Comparison of ENCODE assay signal across 10 cellular contexts in the genomic region with DNA sequence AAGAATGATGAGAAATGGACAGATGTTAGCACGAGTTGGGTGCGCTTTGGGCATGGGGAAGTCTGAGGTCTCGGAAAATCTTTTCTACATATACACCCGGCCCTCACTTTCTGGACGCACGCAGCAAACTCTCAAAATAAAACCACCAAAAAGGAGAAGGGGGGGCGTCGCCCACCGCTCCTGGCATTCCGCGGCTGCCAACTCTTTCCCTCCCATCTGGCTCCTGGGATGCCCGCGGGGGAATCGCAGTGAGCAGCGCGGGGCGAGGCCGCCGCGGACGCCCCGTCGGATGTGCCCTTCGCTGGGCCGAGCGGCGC. TPM values are rescaled to one million over a fixed set of nuclear protein-coding genes. Genes with fewer than 3 reads are reported as not detected.
DNase-seq lines count a peak whose midpoint lies in the region; ATAC-seq lines count a peak whose summit lies in the region.
"Had no signal": no experiment of that assay in that cellular context is flagged by ENCODE, and none has a peak within 500 bp of the region (broad histone marks: within the 10 kb centered on the region; RNA-seq: fewer than 3 reads in every experiment).

No MANE protein-coding gene starts in this region.

- H3K27ac ChIP-seq in HUES6 (ENCODE audit: low read depth, low read length) (no peak overlapping the region), adipose tissue (ENCODE audit: low read depth, low read length) (peak overlapping the region; percentile 74)

- DNase-seq in stimulated activated effector memory CD8-positive, alpha-beta T cell treated with anti-CD3 and anti-CD28 coated beads, Interleukin-12 subunit alpha, Interleukin-12 subunit beta, amount 100 ng/mL, for 72 hours (ENCODE audit: low spot score in 2 of 2), result no peak
- DNase-seq in NCI-H1930 (lab: John Stamatoyannopoulos, UW), result no peak
- DNase-seq in activated effector memory CD4-positive, alpha-beta T cell treated with anti-CD3 and anti-CD28 coated beads, Interleukin-2, amount 50 U/mL, for 16 hours, result no peak
- DNase-seq in activated CD4-positive, alpha-beta T cell treated with anti-CD3 and anti-CD28 coated beads, Interleukin-2, amount 50 U/mL, for 48 hours, result no peak
- DNase-seq: stimulated activated CD4-positive, alpha-beta T cell treated with anti-CD3 and anti-CD28 coated beads, Interleukin-4, amount 100 ng/mL, for 1 hour had no signal

- H3K27me3 ChIP-seq in HUES6 (ENCODE audit: control insufficient read depth, insufficient read depth, low read length), result peaks cover 58% of the 10 kb centered on the region

- 5 to 10% (median 6%) methylated on average over 27 of the region's 27 CpGs for WGBS in adipose tissue, 3 donors

- peak overlapping the region; percentile 73 for H3K4me3 ChIP-seq in HUES6 (ENCODE audit: low read depth, low read length)
- H3K4me3 ChIP-seq in iPS-18c (ENCODE audit: insufficient read depth, low read depth, low read length), result peak overlapping the region; percentile 64

- H3K36me3 ChIP-seq in HUES6 (ENCODE audit: control insufficient read depth, insufficient read depth, low read length), result no peaks in the 10 kb centered on the region

- ATAC-seq in stimulated activated effector memory CD8-positive, alpha-beta T cell treated with anti-CD3 and anti-CD28 coated beads, Interleukin-12 subunit alpha, Interleukin-12 subunit beta, amount 100 ng/mL, for 72 hours, result no peak
- no peak for ATAC-seq in HG02678 (IDR thresholded peaks at IDR 0.05; ENCODE audit: unreplicated experiment)
- ATAC-seq: HCT116 had no signal

- no peaks in the 10 kb centered on the region for H3K9me3 ChIP-seq in HUES6 (ENCODE audit: control insufficient read depth, insufficient read depth, low read depth, low read length)
- no peaks in the 10 kb centered on the region for H3K9me3 ChIP-seq in iPS-18c (ENCODE audit: control insufficient read depth, insufficient read depth, low read length)

- peaks cover 22% of the 10 kb centered on the region for H3K4me1 Mint-ChIP-seq in stimulated activated effector memory CD8-positive, alpha-beta T cell treated with anti-CD3 and anti-CD28 coated beads, Interleukin-12 subunit alpha, Interleukin-12 subunit beta, amount 100 ng/mL, for 72 hours

- H3K36me3 Mint-ChIP-seq in stimulated activated effector memory CD8-positive, alpha-beta T cell treated with anti-CD3 and anti-CD28 coated beads, Interleukin-12 subunit alpha, Interleukin-12 subunit beta, amount 100 ng/mL, for 72 hours, result no peaks in the 10 kb centered on the region

- H3K27ac Mint-ChIP-seq in stimulated activated effector memory CD8-positive, alpha-beta T cell treated with anti-CD3 and anti-CD28 coated beads, Interleukin-12 subunit alpha, Interleukin-12 subunit beta, amount 100 ng/mL, for 72 hours, result no peak overlapping the region

- peaks cover 19% of the 10 kb centered on the region for H3K4me1 ChIP-seq in HUES6 (ENCODE audit: control insufficient read depth, insufficient read depth, low read length)

- peak overlapping the region; percentile 82 for H3K4me3 Mint-ChIP-seq in stimulated activated effector memory CD8-positive, alpha-beta T cell treated with anti-CD3 and anti-CD28 coated beads, Interleukin-12 subunit alpha, Interleukin-12 subunit beta, amount 100 ng/mL, for 72 hours

- no peaks in the 10 kb centered on the region for H3K9me3 Mint-ChIP-seq in stimulated activated effector memory CD8-positive, alpha-beta T cell treated with anti-CD3 and anti-CD28 coated beads, Interleukin-12 subunit alpha, Interleukin-12 subunit beta, amount 100 ng/mL, for 72 hours

- H3K9ac ChIP-seq in HUES6 (ENCODE audit: low read length), result peak overlapping the region; percentile 62

RNA-seq across cellular contexts. Expression of a gene that starts 0.7 kb away (rescaled TPM):
- 100 to 1,000 TPM; 153 to 699 (median 661) TPM for polyA plus RNA-seq in adipose tissue
